8 cellular contexts compared by ENCODE assay signal in genomic region chr11:85941380-85941973, GRCh38.
A peak's percentile ranks its signal among the peaks of the same experiment; 100 is the strongest.
DNase-seq lines count a peak whose midpoint lies in the region; ATAC-seq and TF ChIP-seq lines count a peak whose summit lies in the region.

No MANE protein-coding gene starts in this region.

- no peaks in the 10 kb centered on the region for H3K4me1 ChIP-seq in Caco-2

- peaks cover 10% of the 10 kb centered on the region for H3K9me3 Mint-ChIP-seq in Caco-2 (ENCODE audit: unreplicated experiment)

- intact Hi-C loops in Caco-2 (cut with micrococcal nuclease; ENCODE audit: unreplicated experiment), result loop anchor here (1.0 to 10.0 kb wide), 8 partner anchors 86 to 478 kb away; partner anchors contain the start of gene CCDC83

- H3K4me3 Mint-ChIP-seq in Caco-2 (ENCODE audit: unreplicated experiment), result no peak overlapping the region

- H3K27me3 ChIP-seq in Caco-2 (replicated peaks; ENCODE audit: control insufficient read depth, insufficient read depth, low read length), result no peaks in the 10 kb centered on the region

- TF ChIP-seq CTCF in Caco-2 (IDR thresholded peaks at IDR 0.05; ENCODE audit: insufficient read depth in 1 of 2, low read depth in 1 of 2, low read length in 1 of 2, severe bottlenecking in 1 of 2, unreplicated experiment in 1 of 2) (peak; percentile 80 to 81), VCaP (conservative IDR thresholded peaks at IDR 0.05) (peak; percentile 68), fibroblast of villous mesenchyme (IDR thresholded peaks at IDR 0.05; ENCODE audit: insufficient read depth, low read depth, low read length) (peak; percentile 77)

- H3K36me3 ChIP-seq in Caco-2 (ENCODE audit: control insufficient read depth, insufficient read depth, low read length), result no peaks in the 10 kb centered on the region

- ATAC-seq in GM21381 (IDR thresholded peaks at IDR 0.05; ENCODE audit: unreplicated experiment) (peak; percentile 53), GM21447 (IDR thresholded peaks at IDR 0.05; ENCODE audit: unreplicated experiment) (no peak)

- H3K36me3 Mint-ChIP-seq in Caco-2 (ENCODE audit: insufficient read depth, unreplicated experiment), result no peaks in the 10 kb centered on the region

- H3K27ac Mint-ChIP-seq in Caco-2 (ENCODE audit: unreplicated experiment), result no peak overlapping the region

- POLR2A ChIA-PET in Caco-2 (lab: Charles Lee), result no interaction called here

- CTCF ChIA-PET in Caco-2 (lab: Charles Lee), result no interaction called here

- peak; percentile 75 to 78 for DNase-seq in Caco-2
- peak; percentile 13 for DNase-seq in NCI-H1436 treated with DMSO at 0.1 percent for 48 hours (lab: John Stamatoyannopoulos, UW)
- peak; percentile 78 for DNase-seq in fibroblast of villous mesenchyme (ENCODE audit: low read depth)
- peak; percentile 11 for DNase-seq in occipital lobe (lab: John Stamatoyannopoulos, UW)
- no peak for DNase-seq in cerebellar nuclear complex (lab: John Stamatoyannopoulos, UW)

- H3K4me1 Mint-ChIP-seq in Caco-2 (ENCODE audit: low read depth, unreplicated experiment), result peaks cover 6% of the 10 kb centered on the region

- BruUV-seq in Caco-2 (replicated peaks; lab: Mats Ljungman, UMichigan), result no TSS peak

- H3K27ac ChIP-seq in VCaP, result no peak overlapping the region

- peaks cover 14% of the 10 kb centered on the region; the same call in 1 of the 2 replicates for H3K9me3 ChIP-seq in Caco-2

- no peaks in the 10 kb centered on the region for H3K27me3 Mint-ChIP-seq in Caco-2 (ENCODE audit: insufficient read depth, unreplicated experiment)

- H3K4me3 ChIP-seq in Caco-2 (ENCODE audit: low read depth, low read length) (no peak overlapping the region), fibroblast of villous mesenchyme (ENCODE audit: low read depth, low read length) (no peak overlapping the region)

Comparison
In these comparisons a context has a peak if more than half of its experiments do, and no peak if none do; other contexts are left out.
1. DNase-seq: peak in Caco-2 (2 of 2), NCI-H1436 treated with DMSO at 0.1 percent for 48 hours (single experiment), fibroblast of villous mesenchyme (single experiment) and occipital lobe (single experiment); none in cerebellar nuclear complex (0 of 2).
2. Peak in every context shown above with its lines, with median percentiles within 50 percentile points of each other: CTCF ChIP-seq.